ENCODE assay signal across 20 cellular contexts in the genomic region with DNA sequence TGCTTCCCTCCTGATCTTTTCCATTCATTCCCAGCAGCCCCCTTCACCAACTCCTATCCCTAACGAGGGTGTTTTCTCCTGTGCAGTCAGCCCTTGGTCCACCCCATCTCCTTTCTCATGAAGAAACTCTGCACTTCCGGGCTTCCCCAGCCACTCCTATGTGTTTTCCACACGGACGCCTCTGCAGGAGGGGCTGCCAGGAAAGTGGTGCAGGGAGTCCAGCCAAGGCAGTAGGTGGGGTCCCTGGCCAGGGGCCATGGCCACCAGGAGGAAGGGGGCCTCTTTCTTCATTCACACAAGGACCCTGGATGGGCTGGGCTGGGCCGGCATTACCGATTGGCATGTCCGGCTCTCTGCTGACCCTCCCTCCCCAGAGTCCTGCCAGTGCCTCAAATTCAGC.
DNase-seq lines count a peak whose midpoint lies in the region; ATAC-seq and TF ChIP-seq lines count a peak whose summit lies in the region.
"Had no signal": no experiment of that assay in that cellular context is flagged by ENCODE, and none has a peak within 500 bp of the region (broad histone marks: within the 10 kb centered on the region; RNA-seq: fewer than 3 reads in every experiment).

No MANE protein-coding gene starts in this region.

- no peaks in the 10 kb centered on the region for H3K4me1 Mint-ChIP-seq in stimulated activated naive B cell treated with anti-CD40 and anti-IgM and Interleukin-4, amounts not matched to agents 10 μg/mL and 1 μg/mL and 100 μg/mL, for 72 hours
- H3K4me1 Mint-ChIP-seq: stimulated activated memory B cell treated with anti-CD40 and anti-IgM and Interleukin-4, amounts not matched to agents 10 μg/mL and 1 μg/mL and 100 μg/mL, for 72 hours had no signal

- intact Hi-C loops in Right ventricle myocardium superior (cut with DNase I), result no loop called here
- intact Hi-C loops in cardiac septum (cut with DNase I), result no loop called here
- intact Hi-C loops in left cardiac atrium (cut with DNase I), result loop anchor here in 1 of 2 donors (5.0 kb wide), 1 partner anchor 70 kb away; the partner anchor contains the start of gene EFHD2
- intact Hi-C loops in sigmoid colon (cut with DNase I), result no loop called here
- intact Hi-C loops in aorta (cut with DNase I), result loop anchor here (5.0 kb wide), 1 partner anchor 70 kb away; the partner anchor contains the start of gene EFHD2 (in 2 of the 2)

- TF ChIP-seq CTCF in sigmoid colon (IDR thresholded peaks at IDR 0.05) (no peak), tibial nerve (IDR thresholded peaks at IDR 0.05) (no peak)

- H3K27me3 ChIP-seq in sigmoid colon (no peaks in the 10 kb centered on the region), aorta (ENCODE audit: control insufficient read depth in 1 of 2, insufficient read depth in 2 of 2, low read length in 1 of 2) (no peaks in the 10 kb centered on the region), tibial nerve (no peaks in the 10 kb centered on the region)
- H3K27me3 ChIP-seq: right lobe of liver had no signal

- H3K27ac Mint-ChIP-seq in stimulated activated naive B cell treated with anti-CD40 and anti-IgM and Interleukin-4, amounts not matched to agents 10 μg/mL and 1 μg/mL and 100 μg/mL, for 72 hours, result no peak overlapping the region
- H3K27ac Mint-ChIP-seq: activated naive CD4-positive, alpha-beta T cell treated with anti-CD3 and anti-CD28 coated beads for 36 hours; stimulated activated memory B cell treated with anti-CD40 and anti-IgM and Interleukin-4, amounts not matched to agents 10 μg/mL and 1 μg/mL and 100 μg/mL, for 72 hours had no signal

- ATAC-seq in Right ventricle myocardium superior (ENCODE audit: poor library complexity) (peak; percentile 11), left cardiac atrium (peak in 1 of 2 donors; percentile 37), aorta (ENCODE audit: low FRiP score) (peak; percentile 10)
- no peak for ATAC-seq in stimulated activated naive B cell treated with anti-CD40 and anti-IgM and Interleukin-4, amounts not matched to agents 10 μg/mL and 1 μg/mL and 100 μg/mL, for 72 hours (replicated peaks)
- ATAC-seq: activated T-cell treated with anti-CD3 and anti-CD28 coated beads, Interleukin-2, amount 50 U/mL, for 4 hours; right lobe of liver; stimulated activated memory B cell treated with anti-CD40 and anti-IgM and Interleukin-4, amounts not matched to agents 10 μg/mL and 1 μg/mL and 100 μg/mL, for 72 hours had no signal

- WGBS in sigmoid colon, 2 donors, result 78 to 82% methylated on average over 7 of the region's 7 CpGs
- 50 to 65% methylated on average over 7 of the region's 7 CpGs for WGBS in aorta, 2 donors
- 57 to 65% methylated on average over 7 of the region's 7 CpGs for WGBS in tibial nerve, 2 donors

- H3K9me3 ChIP-seq in sigmoid colon (no peaks in the 10 kb centered on the region), aorta (ENCODE audit: control insufficient read depth, low read length) (no peaks in the 10 kb centered on the region), tibial nerve (no peaks in the 10 kb centered on the region)
- H3K9me3 ChIP-seq: Caco-2, right lobe of liver had no signal

- H3K36me3 Mint-ChIP-seq in stimulated activated naive B cell treated with anti-CD40 and anti-IgM and Interleukin-4, amounts not matched to agents 10 μg/mL and 1 μg/mL and 100 μg/mL, for 72 hours, result no peaks in the 10 kb centered on the region
- H3K36me3 Mint-ChIP-seq: stimulated activated memory B cell treated with anti-CD40 and anti-IgM and Interleukin-4, amounts not matched to agents 10 μg/mL and 1 μg/mL and 100 μg/mL, for 72 hours had no signal

- H3K36me3 ChIP-seq in sigmoid colon, result no peaks in the 10 kb centered on the region
- H3K36me3 ChIP-seq in aorta (ENCODE audit: control insufficient read depth in 1 of 2, insufficient read depth in 2 of 2, low read length in 1 of 2), result no peaks in the 10 kb centered on the region
- no peaks in the 10 kb centered on the region for H3K36me3 ChIP-seq in tibial nerve
- H3K36me3 ChIP-seq: HAP-1, right lobe of liver had no signal

- H3K4me3 ChIP-seq in sigmoid colon (no peak overlapping the region), aorta (ENCODE audit: low read length in 2 of 2) (no peak overlapping the region), tibial nerve (no peak overlapping the region)
- H3K4me3 ChIP-seq: HAP-1, right lobe of liver had no signal

- TF ChIP-seq POLR2A in sigmoid colon (IDR thresholded peaks at IDR 0.05) (no peak), tibial nerve (IDR thresholded peaks at IDR 0.05) (no peak)

- peak; percentile 56 for DNase-seq in Right ventricle myocardium superior
- DNase-seq in cardiac septum (ENCODE audit: low spot score), result no peak
- DNase-seq in left cardiac atrium, result peak; percentile 67
- no peak for DNase-seq in sigmoid colon
- DNase-seq in aorta, result peak in 1 of 2 donors; percentile 77
- DNase-seq in tibial nerve (ENCODE audit: low spot score in 2 of 2), result no peak
- no peak for DNase-seq in stimulated activated naive B cell treated with anti-CD40 and anti-IgM and Interleukin-4, amounts not matched to agents 10 μg/mL and 1 μg/mL and 100 μg/mL, for 72 hours
- DNase-seq in C1 segment of cervical spinal cord (lab: John Stamatoyannopoulos, UW), result no peak
- DNase-seq: 8988T; activated CD4-positive, alpha-beta T cell treated with anti-CD3 and anti-CD28 coated beads for 1 hour; activated naive CD4-positive, alpha-beta T cell treated with anti-CD3 and anti-CD28 coated beads for 36 hours; activated T-cell treated with anti-CD3 and anti-CD28 coated beads, Interleukin-2, amount 50 U/mL, for 4 hours; Caco-2; hippocampal formation; NCI-H1105 treated with DMSO at 0.1 percent for 48 hours; NCI-H524 treated with DMSO at 0.1 percent for 48 hours; occipital lobe; right lobe of liver had no signal

- H3K27ac ChIP-seq in sigmoid colon (peak overlapping the region; percentile 60 to 72 (median 63)), aorta (ENCODE audit: low read depth in 1 of 2, low read length in 2 of 2) (no peak overlapping the region), tibial nerve (peak overlapping the region in 2 of 4 donors; percentile 20 to 36)
- H3K27ac ChIP-seq: right lobe of liver had no signal

- H3K9me3 Mint-ChIP-seq in stimulated activated naive B cell treated with anti-CD40 and anti-IgM and Interleukin-4, amounts not matched to agents 10 μg/mL and 1 μg/mL and 100 μg/mL, for 72 hours, result no peaks in the 10 kb centered on the region
- H3K9me3 Mint-ChIP-seq: activated naive CD4-positive, alpha-beta T cell treated with anti-CD3 and anti-CD28 coated beads for 36 hours; activated T-cell treated with anti-CD3 and anti-CD28 coated beads, Interleukin-2, amount 50 U/mL, for 4 hours; stimulated activated memory B cell treated with anti-CD40 and anti-IgM and Interleukin-4, amounts not matched to agents 10 μg/mL and 1 μg/mL and 100 μg/mL, for 72 hours had no signal

- peaks cover 31 to 34% of the 10 kb centered on the region in 2 donors for H3K27me3 Mint-ChIP-seq in stimulated activated naive B cell treated with anti-CD40 and anti-IgM and Interleukin-4, amounts not matched to agents 10 μg/mL and 1 μg/mL and 100 μg/mL, for 72 hours

- no peak overlapping the region for H3K4me3 Mint-ChIP-seq in stimulated activated naive B cell treated with anti-CD40 and anti-IgM and Interleukin-4, amounts not matched to agents 10 μg/mL and 1 μg/mL and 100 μg/mL, for 72 hours
- H3K4me3 Mint-ChIP-seq: activated naive CD4-positive, alpha-beta T cell treated with anti-CD3 and anti-CD28 coated beads for 36 hours; activated T-cell treated with anti-CD3 and anti-CD28 coated beads, Interleukin-2, amount 50 U/mL, for 4 hours; stimulated activated memory B cell treated with anti-CD40 and anti-IgM and Interleukin-4, amounts not matched to agents 10 μg/mL and 1 μg/mL and 100 μg/mL, for 72 hours had no signal

- TF ChIP-seq EP300 in sigmoid colon (IDR thresholded peaks at IDR 0.05), result no peak
- no peak for TF ChIP-seq EP300 in tibial nerve (IDR thresholded peaks at IDR 0.05)

- peaks cover 0 to 30% (median 26%) of the 10 kb centered on the region in 4 donors for H3K4me1 ChIP-seq in sigmoid colon
- H3K4me1 ChIP-seq in aorta (ENCODE audit: control insufficient read depth in 1 of 2, insufficient read depth in 2 of 2, low read length in 2 of 2), result peaks cover 0 to 2% of the 10 kb centered on the region in 2 donors
- H3K4me1 ChIP-seq in tibial nerve, result peaks cover 0 to 12% (median 0%) of the 10 kb centered on the region in 4 donors
- H3K4me1 ChIP-seq: Caco-2, HAP-1 had no signal

Comparison
In these comparisons a context has a peak if more than half of its experiments do, and no peak if none do; other contexts are left out.
1. DNase-seq: peak in Right ventricle myocardium superior (single experiment) and left cardiac atrium (single experiment); none in cardiac septum (single experiment), sigmoid colon (single experiment), tibial nerve (0 of 2), stimulated activated naive B cell treated with anti-CD40 and anti-IgM and Interleukin-4, amounts not matched to agents 10 μg/mL and 1 μg/mL and 100 μg/mL, for 72 hours (single experiment) and C1 segment of cervical spinal cord (0 of 14).
2. ATAC-seq: peak in Right ventricle myocardium superior (single experiment) and aorta (single experiment); none in stimulated activated naive B cell treated with anti-CD40 and anti-IgM and Interleukin-4, amounts not matched to agents 10 μg/mL and 1 μg/mL and 100 μg/mL, for 72 hours (0 of 2).
3. H3K27ac ChIP-seq: peak in sigmoid colon (4 of 4); none in aorta (0 of 2).
4. intact Hi-C loops: an anchor here in aorta (5.0 kb wide); none called in Right ventricle myocardium superior, cardiac septum and sigmoid colon.